25 cellular contexts compared by ENCODE assay signal in genomic region chr5:74787424-74787823, GRCh38.
"Had no signal": no experiment of that assay in that cellular context is flagged by ENCODE, and none has a peak within 500 bp of the region (broad histone marks: within the 10 kb centered on the region; RNA-seq: fewer than 3 reads in every experiment).

No MANE protein-coding gene starts in this region.

- H3K9me3 ChIP-seq: colonic mucosa, esophagus muscularis mucosa, esophagus squamous epithelium, gastrocnemius medialis, gastroesophageal sphincter, heart left ventricle had no signal

- H3K36me3 ChIP-seq: colonic mucosa, esophagus muscularis mucosa, esophagus squamous epithelium, gastrocnemius medialis, gastroesophageal sphincter, heart left ventricle, heart right ventricle had no signal

- H3K27me3 ChIP-seq: colonic mucosa, dorsolateral prefrontal cortex, esophagus muscularis mucosa, esophagus squamous epithelium, foreskin keratinocyte, gastroesophageal sphincter, heart left ventricle, heart right ventricle had no signal

- H3K27ac Mint-ChIP-seq: dendritic cell treated with granulocyte-macrophage colony-stimulating factor and Interleukin-4, amounts not matched to agents 40 ng/mL and 50 ng/mL, for 4 days; endodermal cell had no signal

- H3K4me1 ChIP-seq: colonic mucosa, esophagus muscularis mucosa, esophagus squamous epithelium, gastrocnemius medialis, gastroesophageal sphincter, heart left ventricle, heart right ventricle had no signal

- H3K27me3 Mint-ChIP-seq: dendritic cell treated with granulocyte-macrophage colony-stimulating factor and Interleukin-4, amounts not matched to agents 40 ng/mL and 50 ng/mL, for 4 days; effector memory CD8-positive, alpha-beta T cell had no signal

- ATAC-seq: effector memory CD8-positive, alpha-beta T cell; esophagus mucosa; foreskin keratinocyte; gastrocnemius medialis; gastroesophageal sphincter; heart left ventricle; heart right ventricle had no signal

- H3K4me3 ChIP-seq: colonic mucosa, coronary artery, dorsolateral prefrontal cortex, esophagus muscularis mucosa, esophagus squamous epithelium, gastrocnemius medialis, gastroesophageal sphincter, heart left ventricle, heart right ventricle had no signal

- H3K27ac ChIP-seq: colonic mucosa, coronary artery, dorsolateral prefrontal cortex, epithelial cell of prostate, esophagus muscularis mucosa, esophagus squamous epithelium, foreskin keratinocyte, gastrocnemius medialis, gastroesophageal sphincter, heart left ventricle, heart right ventricle had no signal

- H3K9me3 Mint-ChIP-seq: effector memory CD8-positive, alpha-beta T cell had no signal

- H3K4me1 Mint-ChIP-seq: endodermal cell had no signal

- H3K4me3 Mint-ChIP-seq: dendritic cell treated with granulocyte-macrophage colony-stimulating factor and Interleukin-4, amounts not matched to agents 40 ng/mL and 50 ng/mL, for 4 days; effector memory CD8-positive, alpha-beta T cell; endodermal cell had no signal

- DNase-seq: colonic mucosa; cortex of kidney; dermis blood vessel endothelial cell; dorsolateral prefrontal cortex; effector CD4-positive, alpha-beta T cell; effector CD8-positive, alpha-beta T cell; effector memory CD4-positive, alpha-beta T cell; effector memory CD8-positive, alpha-beta T cell; endodermal cell; erythroblast; esophagus squamous epithelium; foreskin fibroblast; foreskin keratinocyte; foreskin melanocyte; gastrocnemius medialis; glutamatergic neuron; head of caudate nucleus; heart left ventricle; heart right ventricle had no signal
